In genomic region chr4:128820631-128821119, GRCh38 we compare ENCODE assay signal across 19 cellular contexts. TPM values are rescaled to one million over a fixed set of nuclear protein-coding genes. Genes with fewer than 3 reads are reported as not detected.
DNase-seq lines count a peak whose midpoint lies in the region; ATAC-seq and TF ChIP-seq lines count a peak whose summit lies in the region.
"Had no signal": no experiment of that assay in that cellular context is flagged by ENCODE, and none has a peak within 500 bp of the region (broad histone marks: within the 10 kb centered on the region; RNA-seq: fewer than 3 reads in every experiment).

No MANE protein-coding gene starts in this region.

- H3F3A ChIP-seq in SK-N-SH (replicated peaks; ENCODE audit: insufficient read depth) = peaks cover 23% of the 10 kb centered on the region

- H3K27ac Mint-ChIP-seq in activated naive CD4-positive, alpha-beta T cell treated with anti-CD3 and anti-CD28 coated beads, Interleukin-2, amount 50 U/mL, for 72 hours = peak overlapping the region; percentile 29 to 74
- H3K27ac Mint-ChIP-seq in immature natural killer cell = peak overlapping the region in 4 of 6 donors; percentile 55 to 93 (median 60)
- peak overlapping the region; percentile 55 for H3K27ac Mint-ChIP-seq in type B pancreatic cell

- H3K4me1 Mint-ChIP-seq in immature natural killer cell (peaks cover 63 to 94% of the 10 kb centered on the region in 2 donors), type B pancreatic cell (ENCODE audit: unreplicated experiment) (peaks cover 26% of the 10 kb centered on the region)

- H3K4me2 ChIP-seq in SK-N-SH = no peak overlapping the region

- CTCF ChIA-PET in SK-N-SH (lab: Yijun Ruan, JAX) = interaction anchor here (1.0 to 1.4 kb wide), 3 partner anchors 12 to 601 kb away, joined by 3 to 4 read pairs (median 3); no protein-coding TSS in a partner anchor

- H3K9ac ChIP-seq in SK-N-SH = no peak overlapping the region

- H3K9me3 ChIP-seq in SK-N-SH = no peaks in the 10 kb centered on the region
- H3K9me3 ChIP-seq: BE2C had no signal

- ATAC-seq in activated naive CD4-positive, alpha-beta T cell treated with anti-CD3 and anti-CD28 coated beads, Interleukin-2, amount 50 U/mL, for 72 hours = no peak
- ATAC-seq in GM21825 (IDR thresholded peaks at IDR 0.05; ENCODE audit: unreplicated experiment) = no peak

- WGBS in SK-N-SH (ENCODE audit: low lambda C conversion rate) = 56% methylated on average over 3 of the region's 3 CpGs

- H3K9me3 Mint-ChIP-seq in activated naive CD4-positive, alpha-beta T cell treated with anti-CD3 and anti-CD28 coated beads, Interleukin-2, amount 50 U/mL, for 72 hours = no peaks in the 10 kb centered on the region
- H3K9me3 Mint-ChIP-seq in immature natural killer cell (no peaks in the 10 kb centered on the region), type B pancreatic cell (peaks cover 9% of the 10 kb centered on the region)
- H3K9me3 Mint-ChIP-seq: CD4-positive, alpha-beta memory T cell had no signal

- TF ChIP-seq RAD21 in SK-N-SH (IDR thresholded peaks at IDR 0.05; ENCODE audit: low read length) = no peak

- H3K4me3 ChIP-seq in SK-N-SH (ENCODE audit: low read depth in 2 of 2, low read length in 1 of 2) = no peak overlapping the region

- TF ChIP-seq CTCF in SK-N-SH (IDR thresholded peaks at IDR 0.05) = no peak
- no peak for TF ChIP-seq CTCF in type B pancreatic cell (conservative IDR thresholded peaks at IDR 0.05)

- H3K9me2 ChIP-seq in SK-N-SH = no peaks in the 10 kb centered on the region

- H3K27me3 Mint-ChIP-seq in immature natural killer cell (ENCODE audit: low read depth in 3 of 3) (peaks cover 0 to 4% (median 2%) of the 10 kb centered on the region in 3 donors), type B pancreatic cell (no peaks in the 10 kb centered on the region)
- H3K27me3 Mint-ChIP-seq: CD4-positive, alpha-beta memory T cell had no signal

- H3K36me3 Mint-ChIP-seq in activated naive CD4-positive, alpha-beta T cell treated with anti-CD3 and anti-CD28 coated beads, Interleukin-2, amount 50 U/mL, for 72 hours = peaks cover 4 to 38% of the 10 kb centered on the region in 2 donors
- H3K36me3 Mint-ChIP-seq in immature natural killer cell (no peaks in the 10 kb centered on the region), type B pancreatic cell (peaks cover 19% of the 10 kb centered on the region)

- TF ChIP-seq EP300 in SK-N-SH (IDR thresholded peaks at IDR 0.05; ENCODE audit: borderline replicate concordance in 1 of 2, low read depth in 1 of 2, low read length in 1 of 2) = peak in 1 of 2 experiments; percentile 36; a peak in 1 of 4 replicates

- peaks cover 0 to 2% of the 10 kb centered on the region in 2 experiments for H3K36me3 ChIP-seq in SK-N-SH (replicated peaks in 1 of 2; ENCODE audit: control insufficient read depth in 1 of 2, insufficient read depth in 2 of 2, low read length in 1 of 2)

- H3K4me3 Mint-ChIP-seq in immature natural killer cell (no peak overlapping the region), type B pancreatic cell (no peak overlapping the region)

- H3K27ac ChIP-seq in SK-N-SH (ENCODE audit: low read depth in 2 of 2, low read length in 1 of 2) = peak overlapping the region in 1 of 2 experiments; percentile 73; a peak in 3 of 4 replicates

- H3K27me3 ChIP-seq in SK-N-SH (ENCODE audit: insufficient read depth) = no peaks in the 10 kb centered on the region
- H3K27me3 ChIP-seq: BE2C had no signal

- H3K4me1 ChIP-seq in SK-N-SH (ENCODE audit: control insufficient read depth in 1 of 2, insufficient read depth in 2 of 2, low read depth in 1 of 2, low read length in 1 of 2) = peaks cover 7 to 33% of the 10 kb centered on the region in 2 experiments; a peak in 3 of 4 replicates
- H3K4me1 ChIP-seq: BE2C had no signal

- no peaks in the 10 kb centered on the region; the same call in 1 of the 2 replicates for H4K20me1 ChIP-seq in SK-N-SH (ENCODE audit: insufficient read depth)

- POLR2A ChIA-PET in SK-N-SH (lab: Yijun Ruan, JAX) = interaction anchor here (1.0 kb wide), 1 partner anchor 8 kb away, joined by 5 read pairs; no protein-coding TSS in a partner anchor

- no peak overlapping the region for H2AFZ ChIP-seq in SK-N-SH (ENCODE audit: low read depth)

- DNase-seq in activated naive CD4-positive, alpha-beta T cell treated with anti-CD3 and anti-CD28 coated beads, Interleukin-2, amount 50 U/mL, for 72 hours (ENCODE audit: low spot score in 2 of 2) = no peak
- DNase-seq in activated naive CD4-positive, alpha-beta T cell treated with Interleukin-2 at 50 U/mL for 16 hours = no peak
- DNase-seq in SK-N-SH (peak; percentile 58), immature natural killer cell (no peak), type B pancreatic cell (ENCODE audit: extremely low spot score, unreplicated experiment) (no peak), NCI-H2081 treated with DMSO at 0.1 percent for 48 hours (lab: John Stamatoyannopoulos, UW) (no peak), NCI-H187 (lab: John Stamatoyannopoulos, UW) (no peak)
- DNase-seq: BE2C; Calu3; CD4-positive, alpha-beta memory T cell; Kasumi-1; MM.1S; NCI-H1092; NCI-H1436 treated with DMSO at 0.1 percent for 48 hours; NCI-H2081; NCI-H446 treated with DMSO at 0.1 percent for 48 hours; NCI-H748 treated with DMSO at 0.1 percent for 48 hours; SIG-M5 had no signal

- peaks cover 93% of the 10 kb centered on the region for H3K79me2 ChIP-seq in SK-N-SH (ENCODE audit: insufficient read depth)

TF ChIP-seq in SK-N-SH, 30 proteins besides CTCF, POLR2A, EP300 and RAD21:
- TF ChIP-seq RCOR1 (IDR thresholded peaks at IDR 0.05; ENCODE audit: low read length) (0 out of 2 replicates have a peak, but pooled peaks have one; percentile 27), SMC3 (IDR thresholded peaks at IDR 0.05; ENCODE audit: low read depth, low read length) (no peak), GABPA (IDR thresholded peaks at IDR 0.05; ENCODE audit: low read depth) (no peak)

RNA-seq across cellular contexts. Expression of gene JADE1, which starts 11.2 kb away (rescaled TPM):
- 10 to 100 TPM; 28.0 to 51.9 TPM for total RNA-seq in activated naive CD4-positive, alpha-beta T cell treated with anti-CD3 and anti-CD28 coated beads, Interleukin-2, amount 50 U/mL, for 72 hours
- polyA plus RNA-seq in SK-N-SH (2012; rRNA removed) (9.1 and 10.9 TPM in 2 replicates), immature natural killer cell (10 to 100 TPM; 31.4 to 49.3 (median 42.0) TPM)
- 9.6 and 11.1 TPM in 2 replicates for polyA plus RNA-seq in SK-N-SH (2012; cell fraction: cytosol; rRNA removed)
- polyA plus RNA-seq in SK-N-SH (2012; cell fraction: nucleus; rRNA removed) = 13.7 and 18.1 TPM in 2 replicates
- total RNA-seq in type B pancreatic cell (ENCODE audit: low replicate concordance) = 18.5 and 27.0 TPM in 2 replicates
